ENCODE assay signal across 27 cellular contexts in genomic region chr7:29885626-29886025, GRCh38.
"Had no signal": no experiment of that assay in that cellular context is flagged by ENCODE, and none has a peak within 500 bp of the region (broad histone marks: within the 10 kb centered on the region; RNA-seq: fewer than 3 reads in every experiment).

No MANE protein-coding gene starts in this region.

- H3K27ac ChIP-seq: brain microvascular endothelial cell, coronary artery, gastrocnemius medialis, ovary, skin epidermis, testis, transverse colon, WERI-Rb-1 had no signal

- DNase-seq: activated CD4-positive, alpha-beta memory T cell treated with anti-CD3 and anti-CD28 coated beads for 36 hours; activated CD4-positive, alpha-beta T cell treated with anti-CD3 and anti-CD28 coated beads, Interleukin-2, amount 10 ng/mL, durations not matched to agents 24 days and 14 days; activated CD4-positive, CD25-positive, alpha-beta regulatory T cell treated with anti-CD3 and anti-CD28 coated beads, Interleukin-2, amount 50 U/mL, for 72 hours; activated CD8-positive, alpha-beta memory T cell treated with anti-CD3 and anti-CD28 coated beads, Interleukin-2, amount 50 U/mL, for 48 hours; activated gamma-delta T cell; activated naive CD4-positive, alpha-beta T cell treated with anti-CD3 and anti-CD28 coated beads, Interleukin-2, amount 50 U/mL, for 16 hours; activated T-cell treated with anti-CD3 and anti-CD28 coated beads, Interleukin-2, amount 50 U/mL, for 24 hours; amniotic stem cell; brain microvascular endothelial cell; effector memory CD4-positive, alpha-beta T cell; erythroblast; gastrocnemius medialis; glutamatergic neuron; left cardiac atrium; mammary epithelial cell; naive B cell; ovary; retina; stimulated activated CD4-positive, alpha-beta T cell treated with anti-CD3 and anti-CD28 coated beads, Interleukin-12 subunit alpha, Interleukin-12 subunit beta, amount 100 ng/mL, for 4 hours; stimulated activated CD4-positive, alpha-beta T cell treated with anti-CD3 and anti-CD28 coated beads, Interleukin-4, amount 100 ng/mL, for 1 hour; stimulated activated naive CD8-positive, alpha-beta T cell treated with anti-CD3 and anti-CD28 coated beads, Interleukin-15, Interleukin-2, amounts not matched to agents 100 U/mL and 50 U/mL, for 24 hours; transverse colon; WERI-Rb-1 had no signal

- ATAC-seq: gastrocnemius medialis; left cardiac atrium; sciatic nerve; stimulated activated naive CD8-positive, alpha-beta T cell treated with anti-CD3 and anti-CD28 coated beads, Interleukin-15, Interleukin-2, amounts not matched to agents 100 U/mL and 50 U/mL, for 24 hours had no signal
